ENCODE assay signal across 20 cellular contexts in genomic region chr7:35482231-35482630, GRCh38.
"Had no signal": no experiment of that assay in that cellular context is flagged by ENCODE, and none has a peak within 500 bp of the region (broad histone marks: within the 10 kb centered on the region; RNA-seq: fewer than 3 reads in every experiment).

No MANE protein-coding gene starts in this region.

- H3K36me3 Mint-ChIP-seq: activated naive CD8-positive, alpha-beta T cell; neural progenitor cell; WTC11 had no signal

- H3K9ac ChIP-seq: neural progenitor cell had no signal

- FAIRE-seq: colon, kidney had no signal

- H3K36me3 ChIP-seq: adrenal gland, breast epithelium, neural progenitor cell, thyroid gland had no signal

- H3K4me3 ChIP-seq: adrenal gland, breast epithelium, neural progenitor cell, thyroid gland had no signal

- ATAC-seq: effector memory CD8-positive, alpha-beta T cell; naive thymus-derived CD4-positive, alpha-beta T cell; WTC11 had no signal

- H3K4me3 Mint-ChIP-seq: activated naive CD8-positive, alpha-beta T cell; central memory CD8-positive, alpha-beta T cell; effector memory CD8-positive, alpha-beta T cell; naive thymus-derived CD4-positive, alpha-beta T cell; neural progenitor cell; stimulated activated naive CD8-positive, alpha-beta T cell treated with anti-CD3 and anti-CD28 coated beads, Interleukin-15, Interleukin-2, amounts not matched to agents 100 ng/mL and 50 ng/mL, for 24 hours; WTC11 had no signal

- H3K9me3 ChIP-seq: thyroid gland had no signal

- H3K27me3 ChIP-seq: adrenal gland, breast epithelium, neural progenitor cell, thyroid gland had no signal

- H3K9me3 Mint-ChIP-seq: stimulated activated naive CD8-positive, alpha-beta T cell treated with anti-CD3 and anti-CD28 coated beads, Interleukin-15, Interleukin-2, amounts not matched to agents 100 ng/mL and 50 ng/mL, for 24 hours; WTC11 had no signal

- H3K27ac ChIP-seq: adrenal gland, breast epithelium, neural progenitor cell, thyroid gland had no signal

- H2AFZ ChIP-seq: neural progenitor cell had no signal

- H3K4me2 ChIP-seq: neural progenitor cell had no signal

- H3K27ac Mint-ChIP-seq: activated naive CD8-positive, alpha-beta T cell; activated T-helper 2 cell treated with anti-CD3 and anti-CD28 coated beads, Interferon-gamma antibody, Interleukin-2, Interleukin-4, amounts not matched to agents 10 μg/mL and 5 μg/mL and 100 μg/mL, durations not matched to agents 14 hours and 24 hours and 36 hours; effector memory CD8-positive, alpha-beta T cell; naive thymus-derived CD4-positive, alpha-beta T cell; neural progenitor cell; progenitor cell of endocrine pancreas; stimulated activated naive CD8-positive, alpha-beta T cell treated with anti-CD3 and anti-CD28 coated beads, Interleukin-15, Interleukin-2, amounts not matched to agents 100 ng/mL and 50 ng/mL, for 24 hours; WTC11 had no signal

- DNase-seq: activated naive CD4-positive, alpha-beta T cell; activated T-cell treated with anti-CD3 and anti-CD28 coated beads, Interleukin-2, amount 50 U/mL, for 1 hour; adrenal gland; effector memory CD8-positive, alpha-beta T cell; kidney; naive thymus-derived CD4-positive, alpha-beta T cell; stimulated activated CD4-positive, alpha-beta T cell treated with anti-CD3 and anti-CD28 coated beads, Interleukin-12 subunit alpha, Interleukin-12 subunit beta, amount 100 ng/mL, for 4 hours; stimulated activated CD4-positive, alpha-beta T cell treated with anti-CD3 and anti-CD28 coated beads, Interleukin-1b, Interleukin-23, amount 100 ng/mL, for 48 hours; substantia nigra; T-helper 1 cell; thyroid gland had no signal

- H3K4me1 Mint-ChIP-seq: central memory CD8-positive, alpha-beta T cell; naive thymus-derived CD4-positive, alpha-beta T cell; neural progenitor cell; WTC11 had no signal

- H3K4me1 ChIP-seq: adrenal gland, breast epithelium had no signal
